In genomic region chr10:113447278-113447677, GRCh38 we compare ENCODE assay signal across 17 cellular contexts.
A peak's percentile ranks its signal among the peaks of the same experiment; 100 is the strongest.
DNase-seq lines count a peak whose midpoint lies in the region; ATAC-seq and TF ChIP-seq lines count a peak whose summit lies in the region.
"Had no signal": no experiment of that assay in that cellular context is flagged by ENCODE, and none has a peak within 500 bp of the region (broad histone marks: within the 10 kb centered on the region; RNA-seq: fewer than 3 reads in every experiment).

No MANE protein-coding gene starts in this region.

- H3K4me1 Mint-ChIP-seq in progenitor cell of endocrine pancreas (ENCODE audit: low read depth) (peaks cover 16% of the 10 kb centered on the region), mesothelial cell of epicardium (no peaks in the 10 kb centered on the region)
- H3K4me1 Mint-ChIP-seq: B cell; CD4-positive, CD25-positive, alpha-beta regulatory T cell; CD8-positive, alpha-beta memory T cell had no signal

- intact Hi-C loops in body of pancreas (cut with DNase I) = no loop called here

- peak overlapping the region in 1 of 4 donors; percentile 39 for H3K27ac ChIP-seq in body of pancreas
- H3K27ac ChIP-seq in gastroesophageal sphincter = no peak overlapping the region

- DNase-seq in body of pancreas = no peak
- no peak for DNase-seq in left lobe of liver (ENCODE audit: low spot score)
- no peak for DNase-seq in progenitor cell of endocrine pancreas (ENCODE audit: low spot score, unreplicated experiment)
- no peak for DNase-seq in germinal center (ENCODE audit: low spot score)
- DNase-seq in mesothelial cell of epicardium (ENCODE audit: low spot score in 2 of 2, unreplicated experiment in 2 of 2) = no peak
- DNase-seq: C1 segment of cervical spinal cord; CD4-positive, CD25-positive, alpha-beta regulatory T cell; CD8-positive, alpha-beta memory T cell; COR-L47; DMS 273 treated with DMSO at 0.1 percent for 48 hours; DMS53; DND-41; EL had no signal

- no peaks in the 10 kb centered on the region for H3K36me3 Mint-ChIP-seq in progenitor cell of endocrine pancreas (ENCODE audit: insufficient read depth)
- H3K36me3 Mint-ChIP-seq in mesothelial cell of epicardium = no peaks in the 10 kb centered on the region
- H3K36me3 Mint-ChIP-seq: CD4-positive, CD25-positive, alpha-beta regulatory T cell; CD8-positive, alpha-beta memory T cell had no signal

- H3K4me3 Mint-ChIP-seq in progenitor cell of endocrine pancreas (ENCODE audit: low read depth) (no peak overlapping the region), mesothelial cell of epicardium (no peak overlapping the region)
- H3K4me3 Mint-ChIP-seq: B cell; CD4-positive, CD25-positive, alpha-beta regulatory T cell; CD8-positive, alpha-beta memory T cell had no signal

- TF ChIP-seq POLR2A in body of pancreas (IDR thresholded peaks at IDR 0.05) (no peak), gastroesophageal sphincter (IDR thresholded peaks at IDR 0.05) (no peak)

- H3K9me3 Mint-ChIP-seq in progenitor cell of endocrine pancreas (ENCODE audit: low read depth) (no peaks in the 10 kb centered on the region), mesothelial cell of epicardium (no peaks in the 10 kb centered on the region)
- H3K9me3 Mint-ChIP-seq: CD8-positive, alpha-beta memory T cell had no signal

- ATAC-seq in body of pancreas (peak; percentile 39), left lobe of liver (peak; percentile 48), gastroesophageal sphincter (no peak)
- ATAC-seq: GM12878 had no signal

- H3K27ac Mint-ChIP-seq in progenitor cell of endocrine pancreas (peak overlapping the region; percentile 30), mesothelial cell of epicardium (no peak overlapping the region)
- H3K27ac Mint-ChIP-seq: B cell; CD4-positive, CD25-positive, alpha-beta regulatory T cell; CD8-positive, alpha-beta memory T cell had no signal

- H3K9me3 ChIP-seq in body of pancreas (no peaks in the 10 kb centered on the region), gastroesophageal sphincter (no peaks in the 10 kb centered on the region)
- H3K9me3 ChIP-seq: HAP-1 had no signal

- no peaks in the 10 kb centered on the region for H3K27me3 ChIP-seq in body of pancreas
- no peaks in the 10 kb centered on the region for H3K27me3 ChIP-seq in gastroesophageal sphincter

- peaks cover 28% of the 10 kb centered on the region for H3K4me1 ChIP-seq in body of pancreas
- no peaks in the 10 kb centered on the region for H3K4me1 ChIP-seq in gastroesophageal sphincter
- H3K4me1 ChIP-seq: HAP-1 had no signal

- H3K36me3 ChIP-seq in body of pancreas (replicated peaks in 1 of 2; ENCODE audit: insufficient read depth in 1 of 2, low read depth in 2 of 2) (no peaks in the 10 kb centered on the region), gastroesophageal sphincter (no peaks in the 10 kb centered on the region)
- H3K36me3 ChIP-seq: HAP-1 had no signal

- no peak overlapping the region for H3K4me3 ChIP-seq in body of pancreas
- no peak overlapping the region for H3K4me3 ChIP-seq in gastroesophageal sphincter
- H3K4me3 ChIP-seq: GM12878, HAP-1 had no signal

- H3K27me3 Mint-ChIP-seq in progenitor cell of endocrine pancreas (peaks cover 31% of the 10 kb centered on the region), mesothelial cell of epicardium (ENCODE audit: low read depth) (peaks cover 64% of the 10 kb centered on the region)

- no peak for TF ChIP-seq CTCF in body of pancreas (IDR thresholded peaks at IDR 0.05)
- TF ChIP-seq CTCF in progenitor cell of endocrine pancreas (IDR thresholded peaks at IDR 0.05; ENCODE audit: unreplicated experiment) = no peak
- no peak for TF ChIP-seq CTCF in gastroesophageal sphincter (IDR thresholded peaks at IDR 0.05)
- TF ChIP-seq CTCF in mesothelial cell of epicardium (IDR thresholded peaks at IDR 0.05; ENCODE audit: unreplicated experiment) = no peak

- TF ChIP-seq EP300 in gastroesophageal sphincter (IDR thresholded peaks at IDR 0.05) = no peak

- 28 to 29% methylated on average over 1 of the region's 1 CpG for WGBS in body of pancreas, 2 donors
- WGBS in gastroesophageal sphincter (ENCODE audit: low coverage in 1 of 2), 2 donors = 70 to 83% methylated on average over 1 of the region's 1 CpG
